ENCODE assay signal across 9 cellular contexts in the genomic region with DNA sequence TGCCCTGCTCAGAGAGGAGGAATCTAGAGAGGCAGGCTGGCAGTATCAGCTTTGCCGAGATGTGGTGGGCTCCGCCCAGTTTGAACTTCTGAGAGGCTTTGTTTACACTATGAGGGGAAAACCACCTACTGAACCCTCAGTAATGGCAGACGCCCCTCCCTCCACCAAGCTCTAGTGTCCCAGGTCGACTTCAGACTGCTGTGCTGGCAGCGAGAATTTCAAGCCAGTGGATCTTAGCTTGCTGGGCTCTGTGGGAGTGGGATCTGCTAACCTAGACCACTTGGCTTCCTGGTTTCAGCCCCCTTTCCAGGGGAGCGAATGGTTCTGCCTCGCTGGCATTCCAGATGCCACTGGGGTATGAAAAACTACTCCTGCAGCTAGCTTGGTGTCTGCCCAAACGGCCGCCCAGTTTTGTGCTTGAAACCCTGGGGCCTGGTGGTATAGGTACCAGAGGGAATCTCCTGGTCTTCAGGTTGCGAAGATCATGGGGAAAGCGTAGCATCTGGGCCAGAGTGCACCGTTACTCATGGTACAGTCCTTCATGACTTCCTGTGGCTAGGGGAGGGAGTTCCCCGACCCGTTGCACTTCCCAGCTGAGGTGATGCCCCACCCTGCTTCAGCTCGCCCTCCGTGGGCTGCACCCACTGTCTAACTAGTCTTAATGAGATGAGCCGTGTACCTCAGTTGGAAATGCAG. TPM values are rescaled to one million over a fixed set of nuclear protein-coding genes. Genes with fewer than 3 reads are reported as not detected.
DNase-seq lines count a peak whose midpoint lies in the region; ATAC-seq and TF ChIP-seq lines count a peak whose summit lies in the region.
"Had no signal": no experiment of that assay in that cellular context is flagged by ENCODE, and none has a peak within 500 bp of the region (broad histone marks: within the 10 kb centered on the region; RNA-seq: fewer than 3 reads in every experiment).

No MANE protein-coding gene starts in this region.

- DNase-seq in activated CD4-positive, CD25-positive, alpha-beta regulatory T cell treated with anti-CD3 and anti-CD28 coated beads, Interleukin-2, amount 50 U/mL, for 16 hours (ENCODE audit: low read depth, low spot score) = peak; percentile 25
- DNase-seq in memory B cell (ENCODE audit: low spot score in 2 of 2) = peak; percentile 28 to 40
- no peak for DNase-seq in sigmoid colon
- no peak for DNase-seq in NCI-H2081 (lab: John Stamatoyannopoulos, UW)
- DNase-seq in NCI-H345 treated with DMSO at 0.1 percent for 48 hours (lab: John Stamatoyannopoulos, UW; ENCODE audit: unreplicated experiment) = no peak
- no peak for DNase-seq in heart right ventricle

- TF ChIP-seq EP300 in sigmoid colon (IDR thresholded peaks at IDR 0.05) = no peak

- H3K27ac ChIP-seq in sigmoid colon (no peak overlapping the region), heart right ventricle (peak overlapping the region in 1 of 10 donors; percentile 70)
- H3K27ac ChIP-seq: SK-N-MC had no signal

- 57 to 60% methylated on average over 17 of the region's 17 CpGs for WGBS in sigmoid colon, 2 donors
- WGBS in heart right ventricle, 2 donors = 78 to 84% methylated on average over 17 of the region's 17 CpGs

- no peak for TF ChIP-seq POLR2A in sigmoid colon (IDR thresholded peaks at IDR 0.05)

- TF ChIP-seq CTCF in sigmoid colon (IDR thresholded peaks at IDR 0.05) = no peak
- TF ChIP-seq CTCF in heart right ventricle (IDR thresholded peaks at IDR 0.05) = no peak

- H3K9me3 ChIP-seq in sigmoid colon = peaks cover 0 to 3% (median 0%) of the 10 kb centered on the region in 4 donors
- H3K9me3 ChIP-seq in heart right ventricle = peaks cover 0 to 24% (median 6%) of the 10 kb centered on the region in 11 donors

- no peaks in the 10 kb centered on the region for H3K27me3 ChIP-seq in sigmoid colon
- no peaks in the 10 kb centered on the region for H3K27me3 ChIP-seq in heart right ventricle

- peaks cover 2% of the 10 kb centered on the region for H3K36me3 Mint-ChIP-seq in memory B cell

- peaks cover 13% of the 10 kb centered on the region for H3K9me3 Mint-ChIP-seq in memory B cell

- ATAC-seq in GM18498 (IDR thresholded peaks at IDR 0.05; ENCODE audit: unreplicated experiment) (peak; percentile 65), HG02623 (IDR thresholded peaks at IDR 0.05; ENCODE audit: unreplicated experiment) (peak; percentile 64), memory B cell (ENCODE audit: low read depth) (peak; percentile 83), heart right ventricle (no peak)

- peak overlapping the region; percentile 61 for H3K4me3 Mint-ChIP-seq in memory B cell

- H3K36me3 ChIP-seq in sigmoid colon = no peaks in the 10 kb centered on the region
- H3K36me3 ChIP-seq in heart right ventricle = no peaks in the 10 kb centered on the region

- H3K4me1 ChIP-seq in sigmoid colon (no peaks in the 10 kb centered on the region), heart right ventricle (peaks cover 0 to 27% (median 0%) of the 10 kb centered on the region in 9 donors)

- no peak overlapping the region for H3K4me3 ChIP-seq in sigmoid colon
- H3K4me3 ChIP-seq in heart right ventricle = no peak overlapping the region
- H3K4me3 ChIP-seq: SK-N-MC had no signal

- peaks cover 21% of the 10 kb centered on the region for H3K4me1 Mint-ChIP-seq in memory B cell

- intact Hi-C loops in sigmoid colon (cut with DNase I) (no loop called here), heart right ventricle (cut with DNase I) (no loop called here)

- no peak overlapping the region for H3K27ac Mint-ChIP-seq in memory B cell

- H3K27me3 Mint-ChIP-seq in memory B cell = no peaks in the 10 kb centered on the region

RNA-seq across cellular contexts. Expression of a gene that starts 43.6 kb away (rescaled TPM):
- total RNA-seq in sigmoid colon (10 to 100 TPM in 2 of 4 donors, 1 to 10 TPM in 2; 6.4 to 12.8 (median 8.4) TPM), heart right ventricle (10 to 100 TPM in 6 of 10 donors, 1 to 10 TPM in 4; 6.2 to 18.9 (median 11.6) TPM)
- polyA plus RNA-seq in sigmoid colon (1 to 10 TPM; 2.4 to 3.8 (median 2.8) TPM), heart right ventricle (1 to 10 TPM; 2.3 to 2.6 TPM)

Comparison
In these comparisons a context has a peak if more than half of its experiments do, and no peak if none do; other contexts are left out.
1. ATAC-seq: peak in GM18498 (single experiment), HG02623 (single experiment) and memory B cell (single experiment); none in heart right ventricle (0 of 8).
2. DNase-seq: peak in activated CD4-positive, CD25-positive, alpha-beta regulatory T cell treated with anti-CD3 and anti-CD28 coated beads, Interleukin-2, amount 50 U/mL, for 16 hours (single experiment) and memory B cell (2 of 2); none in sigmoid colon (single experiment), NCI-H2081 (0 of 2), NCI-H345 treated with DMSO at 0.1 percent for 48 hours (single experiment) and heart right ventricle (0 of 2).